In genomic region chr6:48371226-48371625, GRCh38 we compare ENCODE assay signal across 5 cellular contexts.
DNase-seq lines count a peak whose midpoint lies in the region; ATAC-seq, FAIRE-seq and TF ChIP-seq lines count a peak whose summit lies in the region.
"Not testable (repeated sequence)": the region's sequence is repeated elsewhere in the genome, so short reads cannot be mapped to it uniquely, and the experiment has no call there.

No MANE protein-coding gene starts in this region.

- 94 to 98% (median 96%) methylated on average over 20 to 31 of the region's 34 CpGs for WGBS in spleen, 5 donors

- not testable (repeated sequence) for H3K4me1 ChIP-seq in kidney (ENCODE audit: control insufficient read depth in 1 of 2, insufficient read depth in 1 of 2, low read depth in 1 of 2, low read length in 2 of 2); lower lobe of right lung; spleen; upper lobe of right lung

- not testable (repeated sequence) for H3K36me3 Mint-ChIP-seq in chondrocyte (ENCODE audit: low read depth)

- DNase-seq in chondrocyte (ENCODE audit: low spot score) (peak; percentile 73), kidney (peak; percentile 56), lower lobe of right lung (peak; percentile 24), spleen (peak; percentile 68), upper lobe of right lung (peak; percentile 60)

- H3K27ac ChIP-seq in kidney (ENCODE audit: low read depth in 2 of 2, low read length in 2 of 2); lower lobe of right lung; spleen; upper lobe of right lung: not testable (repeated sequence)

- not testable (repeated sequence) for H3K4me3 ChIP-seq in kidney (ENCODE audit: low read length in 2 of 2); lower lobe of right lung; spleen; upper lobe of right lung

- not testable (repeated sequence) for TF ChIP-seq CTCF in chondrocyte (IDR thresholded peaks at IDR 0.05); kidney (IDR thresholded peaks at IDR 0.05; ENCODE audit: borderline replicate concordance, extremely low read depth, insufficient read depth); lower lobe of right lung (IDR thresholded peaks at IDR 0.05); spleen (IDR thresholded peaks at IDR 0.05 in 8 of 11, conservative IDR thresholded peaks at IDR 0.05 in 3 of 11); upper lobe of right lung (IDR thresholded peaks at IDR 0.05)

- H3K4me3 Mint-ChIP-seq in chondrocyte (ENCODE audit: unreplicated experiment): not testable (repeated sequence)

- not testable (repeated sequence) for FAIRE-seq in kidney (lab: Jason Lieb, UNC)

- not testable (repeated sequence) for ATAC-seq in lower lobe of right lung, upper lobe of right lung

- not testable (repeated sequence) for H3K36me3 ChIP-seq in kidney (ENCODE audit: control insufficient read depth in 1 of 2, insufficient read depth in 2 of 2, low read length in 2 of 2); lower lobe of right lung; spleen; upper lobe of right lung

- TF ChIP-seq POLR2A in spleen (IDR thresholded peaks at IDR 0.05): not testable (repeated sequence)

- not testable (repeated sequence) for H3K27ac Mint-ChIP-seq in chondrocyte (ENCODE audit: unreplicated experiment)

- H3K27me3 Mint-ChIP-seq in chondrocyte (ENCODE audit: low read depth): not testable (repeated sequence)

- H3K27me3 ChIP-seq in lower lobe of right lung (ENCODE audit: low read depth); spleen (replicated peaks in 1 of 7); upper lobe of right lung: not testable (repeated sequence)

- H3K9me3 Mint-ChIP-seq in chondrocyte (ENCODE audit: low read depth): peaks cover 10% of the 10 kb centered on the region

- H3K4me1 Mint-ChIP-seq in chondrocyte (ENCODE audit: low read depth): not testable (repeated sequence)

- intact Hi-C loops in kidney (cut with DNase I); lower lobe of right lung (cut with DNase I); spleen (cut with DNase I; ENCODE audit: low total_unique reads); upper lobe of right lung (cut with DNase I): not testable (repeated sequence)

- H3K9me3 ChIP-seq in kidney (ENCODE audit: control insufficient read depth in 1 of 2, low read length in 2 of 2); lower lobe of right lung; upper lobe of right lung: not testable (repeated sequence)
- H3K9me3 ChIP-seq in spleen: peaks cover 0 to 42% (median 17%) of the 10 kb centered on the region in 8 donors

- H3K9ac ChIP-seq in kidney (ENCODE audit: low read length in 2 of 2): not testable (repeated sequence)
